In genomic region chr7:143172354-143172753, GRCh38 we compare ENCODE assay signal across 10 cellular contexts. TPM values are rescaled to one million over a fixed set of nuclear protein-coding genes. Genes with fewer than 3 reads are reported as not detected.
DNase-seq lines count a peak whose midpoint lies in the region; FAIRE-seq and TF ChIP-seq lines count a peak whose summit lies in the region.
"Had no signal": no experiment of that assay in that cellular context is flagged by ENCODE, and none has a peak within 500 bp of the region (broad histone marks: within the 10 kb centered on the region; RNA-seq: fewer than 3 reads in every experiment).

No MANE protein-coding gene starts in this region.

- CTCF ChIA-PET in A673 (lab: Charles Lee): no interaction called here

- DNase-seq in HPDE6-E6E7 (ENCODE audit: extremely low spot score) (peak; percentile 19), NCI-H748 treated with DMSO at 0.1 percent for 48 hours (lab: John Stamatoyannopoulos, UW) (peak; percentile 66), fibroblast of pulmonary artery (ENCODE audit: low read depth) (peak; percentile 31), small intestine (peak; percentile 36), progenitor cell of endocrine pancreas (ENCODE audit: low spot score, unreplicated experiment) (no peak), mesenteric fat pad (ENCODE audit: low spot score) (no peak), A673 (ENCODE audit: low spot score) (no peak)
- no peak for DNase-seq in stimulated activated CD4-positive, alpha-beta T cell treated with anti-CD3 and anti-CD28 coated beads, Interleukin-1b, Interleukin-23, amount 100 ng/mL, for 48 hours
- DNase-seq: activated CD4-positive, alpha-beta memory T cell treated with anti-CD3 and anti-CD28 coated beads, Interleukin-2, amount 10 ng/mL, durations not matched to agents 7 days and 5 days had no signal

- POLR2A ChIA-PET in A673 (lab: Charles Lee; ENCODE audit: low non-redundant PET): no interaction called here

- BruUV-seq in A673 (replicated peaks; lab: Mats Ljungman, UMichigan): no TSS peak

- H3K4me3 Mint-ChIP-seq in progenitor cell of endocrine pancreas (ENCODE audit: low read depth): no peak overlapping the region
- H3K4me3 Mint-ChIP-seq: activated CD4-positive, alpha-beta memory T cell treated with anti-CD3 and anti-CD28 coated beads, Interleukin-2, amount 10 ng/mL, durations not matched to agents 7 days and 5 days had no signal

- intact Hi-C loops in A673 (cut with micrococcal nuclease; ENCODE audit: unreplicated experiment): no loop called here

- no peak overlapping the region for H3K27ac Mint-ChIP-seq in progenitor cell of endocrine pancreas
- H3K27ac Mint-ChIP-seq: activated CD4-positive, alpha-beta memory T cell treated with anti-CD3 and anti-CD28 coated beads, Interleukin-2, amount 10 ng/mL, durations not matched to agents 7 days and 5 days had no signal

- H3K27ac ChIP-seq in small intestine (ENCODE audit: low read depth in 1 of 2, low read length in 1 of 2): no peak overlapping the region
- no peak overlapping the region for H3K27ac ChIP-seq in A673 (ENCODE audit: low read depth, low read length, poor library complexity, severe bottlenecking)

- 13 to 41% (median 16%) methylated on average over 4 of the region's 4 CpGs for WGBS in small intestine, 3 donors

- H3K9me3 Mint-ChIP-seq in progenitor cell of endocrine pancreas (ENCODE audit: low read depth): peaks cover 2% of the 10 kb centered on the region
- H3K9me3 Mint-ChIP-seq: activated CD4-positive, alpha-beta memory T cell treated with anti-CD3 and anti-CD28 coated beads, Interleukin-2, amount 10 ng/mL, durations not matched to agents 7 days and 5 days had no signal

- H3K36me3 Mint-ChIP-seq in progenitor cell of endocrine pancreas (ENCODE audit: insufficient read depth): peaks cover under 1% of the 10 kb centered on the region

- no peak for FAIRE-seq in small intestine (lab: Jason Lieb, UNC)

- H3K27me3 Mint-ChIP-seq in progenitor cell of endocrine pancreas: no peaks in the 10 kb centered on the region

- TF ChIP-seq CTCF in fibroblast of pulmonary artery (IDR thresholded peaks at IDR 0.05; ENCODE audit: low read length, missing control alignments) (no peak), progenitor cell of endocrine pancreas (IDR thresholded peaks at IDR 0.05; ENCODE audit: unreplicated experiment) (no peak), A673 (conservative IDR thresholded peaks at IDR 0.05; ENCODE audit: low read depth, low read length) (no peak)

- H3K4me1 Mint-ChIP-seq in progenitor cell of endocrine pancreas (ENCODE audit: low read depth): no peaks in the 10 kb centered on the region
- H3K4me1 Mint-ChIP-seq: activated CD4-positive, alpha-beta memory T cell treated with anti-CD3 and anti-CD28 coated beads, Interleukin-2, amount 10 ng/mL, durations not matched to agents 7 days and 5 days had no signal

- H3K4me1 ChIP-seq in small intestine (ENCODE audit: control insufficient read depth in 2 of 2, insufficient read depth in 1 of 2, low read depth in 1 of 2, low read length in 1 of 2): no peaks in the 10 kb centered on the region
- no peaks in the 10 kb centered on the region for H3K4me1 ChIP-seq in A673 (ENCODE audit: insufficient read depth, low read length, poor library complexity, severe bottlenecking)

- H3K36me3 ChIP-seq in small intestine (ENCODE audit: control insufficient read depth in 2 of 2, insufficient read depth in 2 of 2, low read length in 2 of 2): no peaks in the 10 kb centered on the region
- no peaks in the 10 kb centered on the region for H3K36me3 ChIP-seq in A673 (ENCODE audit: insufficient read depth, low read length, poor library complexity, severe bottlenecking)

- peaks cover 0 to 2% of the 10 kb centered on the region in 2 donors for H3K27me3 ChIP-seq in small intestine (ENCODE audit: control insufficient read depth in 2 of 2, insufficient read depth in 2 of 2, low read length in 2 of 2)
- H3K27me3 ChIP-seq in A673 (replicated peaks; ENCODE audit: insufficient read depth, low read depth, low read length, poor library complexity): peaks cover 8% of the 10 kb centered on the region

- H3K4me3 ChIP-seq in fibroblast of pulmonary artery (replicated peaks; ENCODE audit: low read depth, low read length) (no peak overlapping the region), small intestine (ENCODE audit: low read depth in 1 of 2, low read length in 2 of 2) (no peak overlapping the region), A673 (ENCODE audit: low read depth, low read length, poor library complexity, severe bottlenecking) (no peak overlapping the region)

- H3K9me3 ChIP-seq in small intestine (ENCODE audit: control insufficient read depth, low read depth): no peaks in the 10 kb centered on the region
- H3K9me3 ChIP-seq in A673 (ENCODE audit: low read depth, low read length, poor library complexity, severe bottlenecking): no peaks in the 10 kb centered on the region

RNA-seq across cellular contexts. Expression of gene TAS2R39, which starts 10.9 kb away (rescaled TPM):
- polyA plus RNA-seq in small intestine: not detected
- total RNA-seq in progenitor cell of endocrine pancreas (not detected in 2 replicates), mesenteric fat pad (not detected), A673 (2021) (not detected in 2 replicates)
- total RNA-seq: activated CD4-positive, alpha-beta memory T cell treated with anti-CD3 and anti-CD28 coated beads, Interleukin-2, amount 10 ng/mL, durations not matched to agents 7 days and 5 days; urinary bladder had no signal
- polyA plus RNA-seq: urinary bladder had no signal

RNA-seq across cellular contexts. Expression of gene PIP, which starts 40.5 kb away (rescaled TPM):
- not detected for polyA plus RNA-seq in small intestine
- total RNA-seq in progenitor cell of endocrine pancreas (not detected in 2 replicates), mesenteric fat pad (not detected), A673 (2021) (not detected in 2 replicates)
- total RNA-seq: activated CD4-positive, alpha-beta memory T cell treated with anti-CD3 and anti-CD28 coated beads, Interleukin-2, amount 10 ng/mL, durations not matched to agents 7 days and 5 days; urinary bladder had no signal
- polyA plus RNA-seq: urinary bladder had no signal

RNA-seq across cellular contexts. Expression of gene TAS2R40, which starts 49.5 kb away (rescaled TPM):
- polyA plus RNA-seq in small intestine: not detected
- total RNA-seq in progenitor cell of endocrine pancreas (not detected in 2 replicates), mesenteric fat pad (not detected), A673 (2021) (not detected in 2 replicates)
- total RNA-seq: activated CD4-positive, alpha-beta memory T cell treated with anti-CD3 and anti-CD28 coated beads, Interleukin-2, amount 10 ng/mL, durations not matched to agents 7 days and 5 days; urinary bladder had no signal
- polyA plus RNA-seq: urinary bladder had no signal

Comparison
In these comparisons a context has a peak if more than half of its experiments do, and no peak if none do; other contexts are left out.
1. DNase-seq: peak in HPDE6-E6E7 (single experiment), NCI-H748 treated with DMSO at 0.1 percent for 48 hours (single experiment), fibroblast of pulmonary artery (single experiment) and small intestine (single experiment); none in progenitor cell of endocrine pancreas (single experiment), stimulated activated CD4-positive, alpha-beta T cell treated with anti-CD3 and anti-CD28 coated beads, Interleukin-1b, Interleukin-23, amount 100 ng/mL, for 48 hours (single experiment), mesenteric fat pad (single experiment) and A673 (single experiment).